ENCODE assay signal across 8 cellular contexts in genomic region chr2:47073217-47073616, GRCh38.
DNase-seq lines count a peak whose midpoint lies in the region; ATAC-seq and TF ChIP-seq lines count a peak whose summit lies in the region.

No MANE protein-coding gene starts in this region.

- peaks cover 0 to 12% (median 0%) of the 10 kb centered on the region in 9 donors for H3K36me3 ChIP-seq in heart right ventricle
- H3K36me3 ChIP-seq in vagina, result no peaks in the 10 kb centered on the region

- TF ChIP-seq CTCF in heart right ventricle (IDR thresholded peaks at IDR 0.05) (no peak), endothelial cell (IDR thresholded peaks at IDR 0.05; ENCODE audit: unreplicated experiment) (no peak), osteocyte (IDR thresholded peaks at IDR 0.05) (no peak), vagina (IDR thresholded peaks at IDR 0.05) (no peak)

- H3K4me3 ChIP-seq in heart right ventricle, result no peak overlapping the region
- no peak overlapping the region for H3K4me3 ChIP-seq in vagina

- H3K36me3 Mint-ChIP-seq in endothelial cell (ENCODE audit: low read depth, unreplicated experiment) (peaks cover 5% of the 10 kb centered on the region), osteocyte (ENCODE audit: unreplicated experiment) (peaks cover 7% of the 10 kb centered on the region)

- H3K4me1 Mint-ChIP-seq in endothelial cell (ENCODE audit: unreplicated experiment) (peaks cover 36% of the 10 kb centered on the region), osteocyte (ENCODE audit: unreplicated experiment) (peaks cover 78% of the 10 kb centered on the region)

- H3K27me3 ChIP-seq in heart right ventricle (no peaks in the 10 kb centered on the region), vagina (no peaks in the 10 kb centered on the region)

- ATAC-seq in heart right ventricle (no peak), HG03378 (IDR thresholded peaks at IDR 0.05; ENCODE audit: unreplicated experiment) (no peak)

- H3K4me1 ChIP-seq in heart right ventricle (peaks cover 40 to 96% (median 76%) of the 10 kb centered on the region in 9 donors), vagina (peaks cover 80% of the 10 kb centered on the region)

- H3K9me3 ChIP-seq in heart right ventricle (no peaks in the 10 kb centered on the region), vagina (no peaks in the 10 kb centered on the region)

- 87% methylated on average over 9 of the region's 9 CpGs for WGBS in heart right ventricle, 2 donors

- H3K27ac ChIP-seq in heart right ventricle, result peak overlapping the region; percentile 76 to 96 (median 92)
- peak overlapping the region; percentile 87 for H3K27ac ChIP-seq in vagina

- H3K9me3 Mint-ChIP-seq in endothelial cell (ENCODE audit: unreplicated experiment), result no peaks in the 10 kb centered on the region
- H3K9me3 Mint-ChIP-seq in osteocyte (ENCODE audit: unreplicated experiment), result no peaks in the 10 kb centered on the region

- H3K27me3 Mint-ChIP-seq in endothelial cell (ENCODE audit: unreplicated experiment) (peaks cover 9% of the 10 kb centered on the region), osteocyte (ENCODE audit: unreplicated experiment) (no peaks in the 10 kb centered on the region)

- intact Hi-C loops in heart right ventricle (cut with DNase I), result loop anchor here in 1 of 10 donors (10.0 kb wide), 1 partner anchor 92 kb away; no protein-coding TSS in a partner anchor
- intact Hi-C loops in cardiac septum (cut with DNase I), result no loop called here
- intact Hi-C loops in vagina (cut with DNase I), result no loop called here

- H3K4me3 Mint-ChIP-seq in endothelial cell (ENCODE audit: unreplicated experiment) (no peak overlapping the region), osteocyte (ENCODE audit: unreplicated experiment) (no peak overlapping the region)

- TF ChIP-seq POLR2A in vagina (IDR thresholded peaks at IDR 0.05), result no peak

- no peak for DNase-seq in heart right ventricle
- DNase-seq in cardiac septum (ENCODE audit: low spot score), result no peak
- DNase-seq in endothelial cell (ENCODE audit: low spot score), result no peak
- no peak for DNase-seq in osteocyte (ENCODE audit: extremely low spot score, unreplicated experiment)
- no peak for DNase-seq in vagina (ENCODE audit: extremely low spot score in 2 of 2)
- DNase-seq in NCI-H1417 (lab: John Stamatoyannopoulos, UW), result no peak
- no peak for DNase-seq in stimulated activated CD4-positive, alpha-beta T cell treated with anti-CD3 and anti-CD28 coated beads, Interleukin-2, amount 100 ng/mL, for 48 hours

- peak overlapping the region; percentile 86 for H3K27ac Mint-ChIP-seq in endothelial cell (ENCODE audit: unreplicated experiment)
- peak overlapping the region; percentile 88 for H3K27ac Mint-ChIP-seq in osteocyte (ENCODE audit: unreplicated experiment)
